2 cellular contexts compared by ENCODE assay signal in the genomic region with DNA sequence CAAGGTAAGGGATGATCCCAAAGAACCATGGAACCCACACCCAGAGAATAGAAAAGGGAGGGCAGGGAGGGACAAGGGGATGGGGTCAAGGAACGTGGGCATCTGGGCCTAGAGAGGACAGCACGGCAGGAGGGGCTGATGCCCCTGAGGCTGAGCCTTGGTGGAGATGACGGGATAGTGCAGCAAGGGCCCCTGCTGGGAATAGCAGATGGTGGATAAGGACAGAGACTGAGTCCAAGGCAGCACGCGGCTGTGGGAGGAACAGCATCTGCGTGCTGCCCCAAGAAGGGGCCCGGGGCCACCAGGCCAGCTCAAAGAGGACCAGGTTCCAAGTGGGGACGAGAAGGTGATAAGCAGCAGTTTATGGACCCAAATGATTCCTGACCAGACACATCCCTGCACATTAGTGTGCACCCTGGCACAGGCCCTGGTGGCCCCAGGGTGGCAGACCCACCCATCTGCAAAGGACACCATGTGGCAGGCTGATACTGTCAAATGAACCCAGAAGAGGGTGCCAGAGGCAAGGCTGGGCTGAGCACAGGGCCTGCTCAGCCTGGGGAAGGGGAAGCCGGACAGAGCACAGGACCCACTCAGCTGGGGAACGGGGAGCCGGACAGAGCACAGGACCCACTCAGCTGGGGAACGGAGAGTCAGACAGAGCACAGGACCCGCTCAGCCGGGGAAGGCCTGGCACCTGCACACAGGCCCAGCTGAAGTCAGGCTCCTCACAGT.
TF ChIP-seq lines count a peak whose summit lies in the region.

No MANE protein-coding gene starts in this region.

TF ChIP-seq in HCT116, 20 proteins besides CTCF, POLR2A, EP300 and RAD21:
- no peak for TF ChIP-seq SIN3A (IDR thresholded peaks at IDR 0.05; ENCODE audit: low read depth)
- no peak for TF ChIP-seq TCF7L2 (IDR thresholded peaks at IDR 0.05; ENCODE audit: borderline replicate concordance, extremely low read depth, insufficient read depth, insufficient read length)
- no peak for TF ChIP-seq YY1 (IDR thresholded peaks at IDR 0.05; ENCODE audit: extremely low read depth, insufficient replicate concordance, low read depth, low read length)
- TF ChIP-seq SP1 (IDR thresholded peaks at IDR 0.05; ENCODE audit: low read depth) = no peak
- TF ChIP-seq CEBPB (IDR thresholded peaks at IDR 0.05; ENCODE audit: low read depth) = no peak
- TF ChIP-seq FOSL1 (IDR thresholded peaks at IDR 0.05; ENCODE audit: low read depth) = no peak
- TF ChIP-seq ZFX (IDR thresholded peaks at IDR 0.05) = no peak
- no peak for TF ChIP-seq CBX3 (IDR thresholded peaks at IDR 0.05; ENCODE audit: low read depth)
- no peak for TF ChIP-seq EZH2phosphoT487 (IDR thresholded peaks at IDR 0.05; ENCODE audit: borderline replicate concordance)
- TF ChIP-seq ELF1 (IDR thresholded peaks at IDR 0.05; ENCODE audit: borderline replicate concordance, low read depth) = no peak
- TF ChIP-seq REST (IDR thresholded peaks at IDR 0.05; ENCODE audit: low read depth) = no peak
- TF ChIP-seq JUND (IDR thresholded peaks at IDR 0.05) = no peak
- no peak for TF ChIP-seq ZNF274 (IDR thresholded peaks at IDR 0.05; ENCODE audit: low read depth, low read length)
- TF ChIP-seq EGR1 (IDR thresholded peaks at IDR 0.05; ENCODE audit: low read depth) = no peak
- no peak for TF ChIP-seq MAX (IDR thresholded peaks at IDR 0.05)
- TF ChIP-seq EZH2 (IDR thresholded peaks at IDR 0.05) = no peak
- TF ChIP-seq, protein P1, sequence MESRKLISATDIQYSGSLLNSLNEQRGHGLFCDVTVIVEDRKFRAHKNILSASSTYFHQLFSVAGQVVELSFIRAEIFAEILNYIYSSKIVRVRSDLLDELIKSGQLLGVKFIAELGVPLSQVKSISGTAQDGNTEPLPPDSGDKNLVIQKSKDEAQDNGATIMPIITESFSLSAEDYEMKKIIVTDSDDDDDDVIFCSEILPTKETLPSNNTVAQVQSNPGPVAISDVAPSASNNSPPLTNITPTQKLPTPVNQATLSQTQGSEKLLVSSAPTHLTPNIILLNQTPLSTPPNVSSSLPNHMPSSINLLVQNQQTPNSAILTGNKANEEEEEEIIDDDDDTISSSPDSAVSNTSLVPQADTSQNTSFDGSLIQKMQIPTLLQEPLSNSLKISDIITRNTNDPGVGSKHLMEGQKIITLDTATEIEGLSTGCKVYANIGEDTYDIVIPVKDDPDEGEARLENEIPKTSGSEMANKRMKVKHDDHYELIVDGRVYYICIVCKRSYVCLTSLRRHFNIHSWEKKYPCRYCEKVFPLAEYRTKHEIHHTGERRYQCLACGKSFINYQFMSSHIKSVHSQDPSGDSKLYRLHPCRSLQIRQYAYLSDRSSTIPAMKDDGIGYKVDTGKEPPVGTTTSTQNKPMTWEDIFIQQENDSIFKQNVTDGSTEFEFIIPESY (IDR thresholded peaks at IDR 0.05; ENCODE audit: extremely low read depth, insufficient replicate concordance, low read length) = no peak

TF ChIP-seq in GM12878, 131 proteins besides CTCF, POLR2A, EP300 and RAD21:
- TF ChIP-seq, protein P2, sequence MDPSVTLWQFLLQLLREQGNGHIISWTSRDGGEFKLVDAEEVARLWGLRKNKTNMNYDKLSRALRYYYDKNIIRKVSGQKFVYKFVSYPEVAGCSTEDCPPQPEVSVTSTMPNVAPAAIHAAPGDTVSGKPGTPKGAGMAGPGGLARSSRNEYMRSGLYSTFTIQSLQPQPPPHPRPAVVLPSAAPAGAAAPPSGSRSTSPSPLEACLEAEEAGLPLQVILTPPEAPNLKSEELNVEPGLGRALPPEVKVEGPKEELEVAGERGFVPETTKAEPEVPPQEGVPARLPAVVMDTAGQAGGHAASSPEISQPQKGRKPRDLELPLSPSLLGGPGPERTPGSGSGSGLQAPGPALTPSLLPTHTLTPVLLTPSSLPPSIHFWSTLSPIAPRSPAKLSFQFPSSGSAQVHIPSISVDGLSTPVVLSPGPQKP (IDR thresholded peaks at IDR 0.05; ENCODE audit: low read depth, low read length) = no peak
- TF ChIP-seq JUNB (IDR thresholded peaks at IDR 0.05) (no peak), MYC (IDR thresholded peaks at IDR 0.05; ENCODE audit: insufficient read depth, insufficient read length, insufficient replicate concordance, low read length, severe bottlenecking) (no peak), PRDM15 (CRISPR knock-in tag; IDR thresholded peaks at IDR 0.05) (no peak), MTA2 (IDR thresholded peaks at IDR 0.05; ENCODE audit: low read depth) (no peak), RBBP5 (conservative IDR thresholded peaks at IDR 0.05) (no peak), ASH2L (IDR thresholded peaks at IDR 0.05; ENCODE audit: borderline replicate concordance, low read depth) (no peak), TCF12 (IDR thresholded peaks at IDR 0.05; ENCODE audit: low read depth, low read length) (no peak), HDAC6 (IDR thresholded peaks at IDR 0.05; ENCODE audit: unreplicated experiment) (no peak), POLR2AphosphoS5 (IDR thresholded peaks at IDR 0.05; ENCODE audit: low read length) (no peak), PAX5 (IDR thresholded peaks at IDR 0.05; ENCODE audit: borderline replicate concordance, low read depth, low read length) (no peak), SP1 (IDR thresholded peaks at IDR 0.05; ENCODE audit: low read depth, low read length) (no peak), RELA (IDR thresholded peaks at IDR 0.05; ENCODE audit: borderline replicate concordance, partially characterized antibody) (no peak), SMAD1 (IDR thresholded peaks at IDR 0.05; ENCODE audit: low read depth, partially characterized antibody) (no peak), YY1 (IDR thresholded peaks at IDR 0.05; ENCODE audit: low read depth, low read length) (no peak), DPF2 (IDR thresholded peaks at IDR 0.05) (no peak), TAF1 (IDR thresholded peaks at IDR 0.05; ENCODE audit: borderline replicate concordance, low read depth, low read length) (no peak)
- TF ChIP-seq, protein P3, sequence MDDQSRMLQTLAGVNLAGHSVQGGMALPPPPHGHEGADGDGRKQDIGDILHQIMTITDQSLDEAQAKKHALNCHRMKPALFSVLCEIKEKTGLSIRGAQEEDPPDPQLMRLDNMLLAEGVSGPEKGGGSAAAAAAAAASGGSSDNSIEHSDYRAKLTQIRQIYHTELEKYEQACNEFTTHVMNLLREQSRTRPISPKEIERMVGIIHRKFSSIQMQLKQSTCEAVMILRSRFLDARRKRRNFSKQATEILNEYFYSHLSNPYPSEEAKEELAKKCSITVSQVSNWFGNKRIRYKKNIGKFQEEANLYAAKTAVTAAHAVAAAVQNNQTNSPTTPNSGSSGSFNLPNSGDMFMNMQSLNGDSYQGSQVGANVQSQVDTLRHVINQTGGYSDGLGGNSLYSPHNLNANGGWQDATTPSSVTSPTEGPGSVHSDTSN (IDR thresholded peaks at IDR 0.05; ENCODE audit: insufficient replicate concordance, low read depth, low read length) = no peak
